ENCODE assay signal across 12 cellular contexts in genomic region chr1:25805863-25806225, GRCh38. TPM values are rescaled to one million over a fixed set of nuclear protein-coding genes. Genes with fewer than 3 reads are reported as not detected.
A peak's percentile ranks its signal among the peaks of the same experiment; 100 is the strongest.
DNase-seq lines count a peak whose midpoint lies in the region; ATAC-seq and TF ChIP-seq lines count a peak whose summit lies in the region.
"Had no signal": no experiment of that assay in that cellular context is flagged by ENCODE, and none has a peak within 500 bp of the region (broad histone marks: within the 10 kb centered on the region; RNA-seq: fewer than 3 reads in every experiment).

No MANE protein-coding gene starts in this region.

- no peaks in the 10 kb centered on the region for H3K9me3 ChIP-seq in right lobe of liver
- H3K9me3 ChIP-seq in spleen: no peaks in the 10 kb centered on the region
- H3K9me3 ChIP-seq in HAP-1: no peaks in the 10 kb centered on the region

- ATAC-seq in right lobe of liver (peak; percentile 30 to 44 (median 36)), GM19397 (IDR thresholded peaks at IDR 0.05; ENCODE audit: unreplicated experiment) (no peak)
- ATAC-seq: left colon had no signal

- DNase-seq in GM03348 (ENCODE audit: low spot score) (peak; percentile 65), dorsolateral prefrontal cortex (peak in 9 of 10 donors; percentile 63 to 87 (median 76)), right lobe of liver (peak in 1 of 3 donors; percentile 44), spleen (peak; percentile 80), HAP-1 (ENCODE audit: low spot score in 2 of 2) (no peak), germinal center (ENCODE audit: low spot score) (no peak)
- DNase-seq in activated naive CD4-positive, alpha-beta T cell (lab: John Stamatoyannopoulos, UW): no peak
- DNase-seq: cortex of kidney; left colon; NCI-H1048; stimulated activated CD4-positive, alpha-beta T cell treated with anti-CD3 and anti-CD28 coated beads, Interleukin-1b, Interleukin-23, amount 100 ng/mL, for 48 hours had no signal

- TF ChIP-seq POLR2A in right lobe of liver (IDR thresholded peaks at IDR 0.05): no peak
- TF ChIP-seq POLR2A in spleen (IDR thresholded peaks at IDR 0.05): no peak

- H3K27me3 ChIP-seq in dorsolateral prefrontal cortex: no peaks in the 10 kb centered on the region
- H3K27me3 ChIP-seq in right lobe of liver: no peaks in the 10 kb centered on the region
- H3K27me3 ChIP-seq in spleen (replicated peaks in 1 of 7): no peaks in the 10 kb centered on the region
- no peaks in the 10 kb centered on the region for H3K27me3 ChIP-seq in HAP-1 (ENCODE audit: low read depth)

- H3K4me3 ChIP-seq in dorsolateral prefrontal cortex (peak overlapping the region in 3 of 59 donors; percentile 11 to 19 (median 12)), right lobe of liver (no peak overlapping the region), spleen (no peak overlapping the region), HAP-1 (no peak overlapping the region)

- intact Hi-C loops in dorsolateral prefrontal cortex (cut with DNase I) (loop anchor here (5.0 to 10.0 kb wide), 4 partner anchors 239 to 559 kb away; partner anchors contain the start of genes MACO1 (in 1 of the 2) and RSRP1 (in 1 of the 2)), right lobe of liver (cut with DNase I) (no loop called here), spleen (cut with DNase I; ENCODE audit: low total_unique reads) (loop anchor here (10.0 kb wide), 1 partner anchor 281 kb away; no protein-coding TSS in a partner anchor)

- WGBS in right lobe of liver (ENCODE audit: insufficient coverage, low coverage, low lambda C conversion rate, missing lambda C conversion rate): 57% methylated on average over 1 of the region's 3 CpGs
- WGBS in spleen, 5 donors: 43 to 70% (median 56%) methylated on average over 3 of the region's 3 CpGs

- TF ChIP-seq CTCF in dorsolateral prefrontal cortex (IDR thresholded peaks at IDR 0.05 in 54 of 56, conservative IDR thresholded peaks at IDR 0.05 in 2 of 56; ENCODE audit: low read depth in 1 of 56, partially characterized antibody in 56 of 56) (no peak), right lobe of liver (IDR thresholded peaks at IDR 0.05) (no peak), spleen (IDR thresholded peaks at IDR 0.05 in 8 of 11, conservative IDR thresholded peaks at IDR 0.05 in 3 of 11) (no peak)

- peaks cover 0 to 1% (median 0%) of the 10 kb centered on the region in 4 donors for H3K4me1 ChIP-seq in right lobe of liver
- H3K4me1 ChIP-seq in spleen: peaks cover 23 to 100% (median 88%) of the 10 kb centered on the region in 6 donors
- H3K4me1 ChIP-seq in HAP-1: peaks cover 8% of the 10 kb centered on the region

- in situ Hi-C loops in HAP-1 (cut with MboI; ENCODE audit: low sequenced_read_pairs): loop anchor here (25.0 kb wide), 1 partner anchor 394 kb away; the partner anchor contains the start of gene RHCE

- H3K36me3 ChIP-seq in right lobe of liver (no peaks in the 10 kb centered on the region), spleen (peaks cover 0 to 60% (median 13%) of the 10 kb centered on the region in 6 donors), HAP-1 (replicated peaks) (peaks cover 44% of the 10 kb centered on the region)

- H3K27ac ChIP-seq in dorsolateral prefrontal cortex: peak overlapping the region in 57 of 59 donors; percentile 39 to 93 (median 83)
- H3K27ac ChIP-seq in right lobe of liver: no peak overlapping the region
- H3K27ac ChIP-seq in spleen: peak overlapping the region; percentile 9 to 72 (median 62)

RNA-seq across cellular contexts. Expression of gene SELENON, which starts 5.9 kb away (rescaled TPM):
- total RNA-seq in dorsolateral prefrontal cortex: 100 to 1,000 TPM in 1 of 120 experiments, 10 to 100 TPM in 119; 34.0 to 117 (median 46.6) TPM
- total RNA-seq in right lobe of liver: 10 to 100 TPM; 11.9 to 21.8 (median 17.8) TPM
- 10 to 100 TPM; 41.4 to 80.9 (median 59.2) TPM for total RNA-seq in spleen
- 10 to 100 TPM in 1 of 3 donors, 1 to 10 TPM in 2; 9.7 to 25.8 (median 9.7) TPM for polyA plus RNA-seq in spleen

RNA-seq across cellular contexts. Expression of gene MTFR1L, which starts 13.9 kb away (rescaled TPM):
- total RNA-seq in dorsolateral prefrontal cortex (100 to 1,000 TPM in 32 of 120 experiments, 10 to 100 TPM in 88; 66.5 to 116 (median 93.9) TPM), right lobe of liver (10 to 100 TPM; 30.8 to 48.9 (median 43.3) TPM), spleen (10 to 100 TPM; 44.6 to 74.7 (median 53.7) TPM)
- 10 to 100 TPM; 32.1 to 44.3 (median 43.0) TPM for polyA plus RNA-seq in spleen

RNA-seq across cellular contexts. Expression of gene AUNIP, which starts 53.4 kb away (rescaled TPM):
- 1 to 10 TPM in 112 of 120 experiments, under 1 TPM in 8; 0.35 to 4.7 (median 2.0) TPM for total RNA-seq in dorsolateral prefrontal cortex
- under 1 TPM in 2 of 6 experiments, not detected in 4; 0.43 to 0.56 TPM for total RNA-seq in right lobe of liver
- 1 to 10 TPM in 1 of 7 donors, under 1 TPM in 3, not detected in 3; 0.28 to 1.3 (median 0.71) TPM for total RNA-seq in spleen
- polyA plus RNA-seq in spleen: under 1 TPM; 0.07 to 0.61 (median 0.38) TPM

Comparison
In these comparisons a context has a peak if more than half of its experiments do, and no peak if none do; other contexts are left out.
1. DNase-seq: peak in GM03348 (single experiment), dorsolateral prefrontal cortex (9 of 10) and spleen (single experiment); none in HAP-1 (0 of 2), activated naive CD4-positive, alpha-beta T cell (0 of 4) and germinal center (single experiment).
2. H3K27ac ChIP-seq: peak in dorsolateral prefrontal cortex (57 of 59) and spleen (8 of 8); none in right lobe of liver (0 of 3).
3. intact Hi-C loops: an anchor here in dorsolateral prefrontal cortex (5.0 to 10.0 kb wide) and spleen (10.0 kb wide); none called in right lobe of liver.